In genomic region chr12:90090929-90091651, GRCh38 we compare ENCODE assay signal across 8 cellular contexts.
A peak's percentile ranks its signal among the peaks of the same experiment; 100 is the strongest.
DNase-seq lines count a peak whose midpoint lies in the region; ATAC-seq and TF ChIP-seq lines count a peak whose summit lies in the region.

No MANE protein-coding gene starts in this region.

- no peaks in the 10 kb centered on the region for H3K9me3 ChIP-seq in AG04450 (ENCODE audit: control insufficient read depth, insufficient read depth, low read length)

- no peak overlapping the region for H3K4me3 Mint-ChIP-seq in activated CD4-positive, alpha-beta memory T cell treated with anti-CD3 and anti-CD28 coated beads for 36 hours
- no peak overlapping the region for H3K4me3 Mint-ChIP-seq in stimulated activated naive B cell treated with anti-CD40 and anti-IgM and Interleukin-4, amounts not matched to agents 10 μg/mL and 1 μg/mL and 100 μg/mL, for 72 hours

- peaks cover 18% of the 10 kb centered on the region for H3K4me1 Mint-ChIP-seq in activated CD4-positive, alpha-beta memory T cell treated with anti-CD3 and anti-CD28 coated beads for 36 hours (ENCODE audit: low read depth)
- peaks cover 6 to 7% of the 10 kb centered on the region in 2 donors for H3K4me1 Mint-ChIP-seq in stimulated activated naive B cell treated with anti-CD40 and anti-IgM and Interleukin-4, amounts not matched to agents 10 μg/mL and 1 μg/mL and 100 μg/mL, for 72 hours

- POLR2A ChIA-PET in AG04450 (lab: Yijun Ruan, JAX) = interaction anchor here (0.6 kb wide), 1 partner anchor 187 kb away, joined by 5 read pairs; no protein-coding TSS in a partner anchor
- POLR2A ChIA-PET in activated CD4-positive, alpha-beta memory T cell treated with anti-CD3 and anti-CD28 coated beads for 36 hours (lab: Charles Lee) = no interaction called here

- TF ChIP-seq CTCF in AG04450 (IDR thresholded peaks at IDR 0.05; ENCODE audit: low read depth, low read length) = no peak

- no peak overlapping the region for H3K27ac Mint-ChIP-seq in activated CD4-positive, alpha-beta memory T cell treated with anti-CD3 and anti-CD28 coated beads for 36 hours
- no peak overlapping the region for H3K27ac Mint-ChIP-seq in stimulated activated naive B cell treated with anti-CD40 and anti-IgM and Interleukin-4, amounts not matched to agents 10 μg/mL and 1 μg/mL and 100 μg/mL, for 72 hours

- no peak overlapping the region for H3K4me3 ChIP-seq in AG04450 (ENCODE audit: low read depth, low read length)

- H3K27me3 ChIP-seq in AG04450 (ENCODE audit: control insufficient read depth, insufficient read depth, low read length) = no peaks in the 10 kb centered on the region

- no peaks in the 10 kb centered on the region for H3K9me3 Mint-ChIP-seq in activated CD4-positive, alpha-beta memory T cell treated with anti-CD3 and anti-CD28 coated beads for 36 hours
- H3K9me3 Mint-ChIP-seq in stimulated activated naive B cell treated with anti-CD40 and anti-IgM and Interleukin-4, amounts not matched to agents 10 μg/mL and 1 μg/mL and 100 μg/mL, for 72 hours = peaks cover 2 to 5% of the 10 kb centered on the region in 2 donors

- H3K36me3 Mint-ChIP-seq in activated CD4-positive, alpha-beta memory T cell treated with anti-CD3 and anti-CD28 coated beads for 36 hours = no peaks in the 10 kb centered on the region
- H3K36me3 Mint-ChIP-seq in stimulated activated naive B cell treated with anti-CD40 and anti-IgM and Interleukin-4, amounts not matched to agents 10 μg/mL and 1 μg/mL and 100 μg/mL, for 72 hours = peaks cover 2 to 7% of the 10 kb centered on the region in 2 donors

- no peak overlapping the region for H3K27ac ChIP-seq in AG04450 (ENCODE audit: low read depth, low read length)

- intact Hi-C loops in activated CD4-positive, alpha-beta memory T cell treated with anti-CD3 and anti-CD28 coated beads for 36 hours (cut with micrococcal nuclease) = no loop called here

- no peak for ATAC-seq in stimulated activated naive B cell treated with anti-CD40 and anti-IgM and Interleukin-4, amounts not matched to agents 10 μg/mL and 1 μg/mL and 100 μg/mL, for 72 hours (replicated peaks)
- no peak for ATAC-seq in GM19397 (IDR thresholded peaks at IDR 0.05; ENCODE audit: unreplicated experiment)

- CTCF ChIA-PET in AG04450 (lab: Charles Lee) = interaction anchor here (1.0 kb wide), 1 partner anchor 11 kb away, joined by 3 read pairs; no protein-coding TSS in a partner anchor
- CTCF ChIA-PET in activated CD4-positive, alpha-beta memory T cell treated with anti-CD3 and anti-CD28 coated beads for 36 hours (lab: Charles Lee) = interaction anchor here (0.8 kb wide), 1 partner anchor 112 kb away, joined by 3 read pairs; no protein-coding TSS in a partner anchor

- H3K27me3 Mint-ChIP-seq in activated CD4-positive, alpha-beta memory T cell treated with anti-CD3 and anti-CD28 coated beads for 36 hours = no peaks in the 10 kb centered on the region
- H3K27me3 Mint-ChIP-seq in stimulated activated naive B cell treated with anti-CD40 and anti-IgM and Interleukin-4, amounts not matched to agents 10 μg/mL and 1 μg/mL and 100 μg/mL, for 72 hours = no peaks in the 10 kb centered on the region

- peak; percentile 63 for DNase-seq in AG04450 (ENCODE audit: low read depth, low spot score)
- DNase-seq in HS-5 (ENCODE audit: low read depth) = peak; percentile 97
- DNase-seq in activated CD4-positive, alpha-beta memory T cell treated with anti-CD3 and anti-CD28 coated beads for 36 hours = peak; percentile 47
- DNase-seq in kidney glomerular epithelial cell (lab: John Stamatoyannopoulos, UW) = peak; percentile 76
- no peak for DNase-seq in stimulated activated naive B cell treated with anti-CD40 and anti-IgM and Interleukin-4, amounts not matched to agents 10 μg/mL and 1 μg/mL and 100 μg/mL, for 72 hours
- no peak for DNase-seq in NCI-H510A (lab: John Stamatoyannopoulos, UW)
- DNase-seq in cerebellar cortex (ENCODE audit: low spot score) = no peak

Comparison
In these comparisons a context has a peak if more than half of its experiments do, and no peak if none do; other contexts are left out.
1. DNase-seq: peak in AG04450 (single experiment), HS-5 (single experiment), activated CD4-positive, alpha-beta memory T cell treated with anti-CD3 and anti-CD28 coated beads for 36 hours (single experiment) and kidney glomerular epithelial cell (single experiment); none in stimulated activated naive B cell treated with anti-CD40 and anti-IgM and Interleukin-4, amounts not matched to agents 10 μg/mL and 1 μg/mL and 100 μg/mL, for 72 hours (single experiment), NCI-H510A (single experiment) and cerebellar cortex (single experiment).